In the genomic region with DNA sequence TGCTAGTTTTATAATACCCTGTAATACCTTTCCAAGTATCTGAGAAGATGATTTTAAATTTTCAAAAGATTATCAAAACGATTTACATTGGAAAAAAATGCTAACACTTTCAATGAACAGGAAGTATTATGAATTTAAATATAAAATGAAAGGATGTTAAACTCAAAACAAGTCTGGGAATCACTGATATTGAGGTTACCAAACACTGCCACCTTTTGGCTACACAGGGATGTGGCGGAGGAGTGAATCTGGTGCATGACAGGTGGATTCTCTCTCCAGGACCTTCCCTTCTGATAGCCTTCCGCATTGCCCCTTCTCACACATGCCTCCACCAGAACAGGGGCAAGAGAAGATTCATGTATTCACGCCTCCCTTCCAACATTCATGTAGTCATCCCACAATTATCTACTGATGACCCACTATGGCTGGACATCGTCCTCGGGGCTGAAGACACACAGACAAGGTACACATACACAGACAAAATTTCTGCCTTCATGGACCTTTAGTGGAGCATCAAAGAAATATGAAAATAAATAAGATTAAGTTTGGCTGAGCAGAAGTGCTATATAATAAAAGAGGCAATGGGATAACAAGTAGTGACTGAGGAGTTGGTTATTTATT, we compare ENCODE assay signal across 8 cellular contexts. TPM values are rescaled to one million over a fixed set of nuclear protein-coding genes. Genes with fewer than 3 reads are reported as not detected.
A peak's percentile ranks its signal among the peaks of the same experiment; 100 is the strongest.
DNase-seq lines count a peak whose midpoint lies in the region; ATAC-seq, FAIRE-seq and TF ChIP-seq lines count a peak whose summit lies in the region.

No MANE protein-coding gene starts in this region.

- no peaks in the 10 kb centered on the region for H4K20me1 ChIP-seq in astrocyte (ENCODE audit: insufficient read depth, low read length)

- DNase-seq in G401 (ENCODE audit: low spot score), result peak; percentile 57
- peak; percentile 8 to 58 for DNase-seq in NCI-H526 (lab: John Stamatoyannopoulos, UW)
- no peak for DNase-seq in astrocyte (ENCODE audit: low read depth)
- no peak for DNase-seq in kidney
- no peak for DNase-seq in type B pancreatic cell (ENCODE audit: extremely low spot score, unreplicated experiment)
- no peak for DNase-seq in HK-2 (ENCODE audit: unreplicated experiment)

- H3K4me1 Mint-ChIP-seq in astrocyte (ENCODE audit: low read depth, unreplicated experiment) (no peaks in the 10 kb centered on the region), type B pancreatic cell (ENCODE audit: unreplicated experiment) (peaks cover 6% of the 10 kb centered on the region)

- H3K9me3 Mint-ChIP-seq in astrocyte (ENCODE audit: unreplicated experiment) (no peaks in the 10 kb centered on the region), type B pancreatic cell (no peaks in the 10 kb centered on the region)

- H3K4me3 ChIP-seq in astrocyte (ENCODE audit: insufficient read depth, low read depth, low read length), result no peak overlapping the region
- no peak overlapping the region for H3K4me3 ChIP-seq in kidney (ENCODE audit: low read length in 2 of 2)

- H3K9ac ChIP-seq in astrocyte (ENCODE audit: low read length) (no peak overlapping the region), kidney (ENCODE audit: low read length in 2 of 2) (no peak overlapping the region)

- H3K9me3 ChIP-seq in astrocyte (ENCODE audit: insufficient read depth, low read depth, low read length) (no peaks in the 10 kb centered on the region), kidney (ENCODE audit: control insufficient read depth in 1 of 2, low read length in 2 of 2) (no peaks in the 10 kb centered on the region)

- no peak overlapping the region for H3K27ac Mint-ChIP-seq in astrocyte (ENCODE audit: unreplicated experiment)
- H3K27ac Mint-ChIP-seq in type B pancreatic cell, result no peak overlapping the region

- H3K4me1 ChIP-seq in astrocyte (ENCODE audit: insufficient read depth, low read length) (no peaks in the 10 kb centered on the region), kidney (ENCODE audit: control insufficient read depth in 1 of 2, insufficient read depth in 1 of 2, low read depth in 1 of 2, low read length in 2 of 2) (peaks cover 0 to 2% of the 10 kb centered on the region in 2 donors)

- TF ChIP-seq CTCF in 22Rv1 (IDR thresholded peaks at IDR 0.05), result peak; percentile 85
- peak; percentile 71 for TF ChIP-seq CTCF in astrocyte (IDR thresholded peaks at IDR 0.05; ENCODE audit: insufficient read depth, low read depth, low read length)
- TF ChIP-seq CTCF in kidney (IDR thresholded peaks at IDR 0.05; ENCODE audit: borderline replicate concordance, extremely low read depth, insufficient read depth), result peak; percentile 62
- TF ChIP-seq CTCF in type B pancreatic cell (conservative IDR thresholded peaks at IDR 0.05), result peak; percentile 75

- H3K27ac ChIP-seq in 22Rv1 (no peak overlapping the region), astrocyte (ENCODE audit: low read depth, low read length) (no peak overlapping the region), kidney (ENCODE audit: low read depth in 2 of 2, low read length in 2 of 2) (no peak overlapping the region)

- no peak for FAIRE-seq in astrocyte (lab: Jason Lieb, UNC)
- peak; percentile 47 for FAIRE-seq in kidney (lab: Jason Lieb, UNC)

- H3K27me3 ChIP-seq in astrocyte (ENCODE audit: insufficient read depth, low read length), result no peaks in the 10 kb centered on the region

- H3K36me3 ChIP-seq in astrocyte (ENCODE audit: insufficient read depth, low read length) (no peaks in the 10 kb centered on the region), kidney (ENCODE audit: control insufficient read depth in 1 of 2, insufficient read depth in 2 of 2, low read length in 2 of 2) (no peaks in the 10 kb centered on the region)

- no peak overlapping the region for H2AFZ ChIP-seq in astrocyte (ENCODE audit: low read depth, low read length)

- no peak overlapping the region for H3K4me3 Mint-ChIP-seq in astrocyte (ENCODE audit: unreplicated experiment)
- no peak overlapping the region for H3K4me3 Mint-ChIP-seq in type B pancreatic cell

- in situ Hi-C loops in G401 (cut with HindIII; ENCODE audit: low sequenced_read_pairs), result no loop called here

- ATAC-seq in GM18861 (IDR thresholded peaks at IDR 0.05; ENCODE audit: unreplicated experiment), result no peak

- H3K79me2 ChIP-seq in astrocyte (ENCODE audit: insufficient read depth, low read length), result no peaks in the 10 kb centered on the region

- intact Hi-C loops in kidney (cut with DNase I), result no loop called here

- no peak overlapping the region for H3K4me2 ChIP-seq in astrocyte (ENCODE audit: low read length)

- H3K27me3 Mint-ChIP-seq in astrocyte (ENCODE audit: low read depth, unreplicated experiment) (no peaks in the 10 kb centered on the region), type B pancreatic cell (no peaks in the 10 kb centered on the region)

- H3K36me3 Mint-ChIP-seq in astrocyte (ENCODE audit: low read depth, unreplicated experiment) (peaks cover 4% of the 10 kb centered on the region), type B pancreatic cell (peaks cover 4% of the 10 kb centered on the region)

RNA-seq across cellular contexts. Expression of a gene that starts 34.7 kb away (rescaled TPM):
- 10.0 and 11.6 TPM in 2 replicates for total RNA-seq in G401 (2014; rRNA removed; shearing (Covaris generic))
- 9.6 and 11.7 TPM in 2 replicates for total RNA-seq in astrocyte
- 38.6 TPM for total RNA-seq in kidney
- polyA plus RNA-seq in kidney (ENCODE audit: insufficient read depth, low read depth, low replicate concordance), result 16.1 TPM
- total RNA-seq in type B pancreatic cell (ENCODE audit: low replicate concordance), result 26.3 and 29.5 TPM in 2 replicates

RNA-seq across cellular contexts. Expression of a gene that starts 55.1 kb away (rescaled TPM):
- total RNA-seq in G401 (2014; rRNA removed; shearing (Covaris generic)), result 68.8 and 74.1 TPM in 2 replicates
- total RNA-seq in astrocyte (38.4 and 42.3 TPM in 2 replicates), kidney (40.7 TPM), type B pancreatic cell (ENCODE audit: low replicate concordance) (170 and 313 TPM in 2 replicates)
- 127 TPM for polyA plus RNA-seq in kidney (ENCODE audit: insufficient read depth, low read depth, low replicate concordance)

Comparison
In these comparisons a context has a peak if more than half of its experiments do, and no peak if none do; other contexts are left out.
1. DNase-seq: peak in G401 (single experiment) and NCI-H526 (2 of 2); none in astrocyte (single experiment), kidney (single experiment), type B pancreatic cell (single experiment) and HK-2 (single experiment).
2. Peak in every context shown above with its lines, with median percentiles within 50 percentile points of each other: CTCF ChIP-seq.